ENCODE assay signal across 1 cellular context in genomic region chr7:78173192-78173591, GRCh38.
TF ChIP-seq lines count a peak whose summit lies in the region.

No MANE protein-coding gene starts in this region.

TF ChIP-seq in IMR-90, 13 proteins besides CTCF, POLR2A, EP300 and RAD21 (continued from another document):
- no peak for TF ChIP-seq MAZ (IDR thresholded peaks at IDR 0.05; ENCODE audit: borderline replicate concordance, low read depth, low read length)
